In the genomic region with DNA sequence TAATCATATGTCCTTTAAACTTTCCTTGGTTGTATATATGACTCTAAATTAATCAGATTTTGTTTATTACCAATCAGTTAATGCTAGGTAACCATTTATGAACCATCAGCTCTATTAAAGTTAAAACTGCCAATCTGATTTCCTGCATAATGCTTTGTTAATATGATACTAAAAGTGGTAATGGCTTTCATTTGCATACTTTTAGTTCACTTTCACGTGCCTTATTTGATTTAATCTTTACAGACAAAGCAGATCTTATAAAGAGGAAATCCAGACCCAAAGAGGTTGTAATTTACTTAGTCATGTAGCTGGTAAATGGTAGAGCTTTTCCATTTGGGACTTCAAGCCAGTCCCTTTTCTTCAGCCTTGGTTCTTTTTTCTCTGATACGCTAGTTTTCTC, we compare ENCODE assay signal across 18 cellular contexts.
DNase-seq lines count a peak whose midpoint lies in the region; TF ChIP-seq lines count a peak whose summit lies in the region.
"Had no signal": no experiment of that assay in that cellular context is flagged by ENCODE, and none has a peak within 500 bp of the region (broad histone marks: within the 10 kb centered on the region; RNA-seq: fewer than 3 reads in every experiment).

No MANE protein-coding gene starts in this region.

- H3K4me1 ChIP-seq in Karpas-422 (ENCODE audit: low read length) (peaks cover 75% of the 10 kb centered on the region), smooth muscle cell (ENCODE audit: low read depth) (no peaks in the 10 kb centered on the region)
- H3K4me1 ChIP-seq: BE2C had no signal

- TF ChIP-seq CTCF in smooth muscle cell (IDR thresholded peaks at IDR 0.05; ENCODE audit: borderline replicate concordance, insufficient read depth, poor library complexity, severe bottlenecking), result no peak

- H3K9me3 ChIP-seq in Karpas-422 (ENCODE audit: low read length) (no peaks in the 10 kb centered on the region), smooth muscle cell (replicated peaks; ENCODE audit: low read depth) (no peaks in the 10 kb centered on the region)
- H3K9me3 ChIP-seq: BE2C had no signal

- peak; percentile 23 for DNase-seq in CD1c-positive myeloid dendritic cell (ENCODE audit: extremely low spot score)
- peak; percentile 84 for DNase-seq in Karpas-422
- DNase-seq in epithelial cell of prostate (ENCODE audit: low read depth, low spot score), result no peak
- no peak for DNase-seq in smooth muscle cell (lab: John Stamatoyannopoulos, UW; ENCODE audit: unreplicated experiment)
- no peak for DNase-seq in NCI-H510A treated with DMSO at 0.1 percent for 48 hours (lab: John Stamatoyannopoulos, UW)
- no peak for DNase-seq in Ammon's horn (ENCODE audit: low spot score)
- no peak for DNase-seq in NCI-H446 treated with DMSO at 0.1 percent for 48 hours (lab: John Stamatoyannopoulos, UW)
- DNase-seq: ACHN; BE2C; CD8-positive, alpha-beta T cell; DND-41; GF-D8; KG1; NCI-H1105; NCI-H187; NCI-H446; SIG-M5 had no signal

- H3K27me3 ChIP-seq in Karpas-422 (ENCODE audit: low read length), result no peaks in the 10 kb centered on the region
- no peaks in the 10 kb centered on the region for H3K27me3 ChIP-seq in smooth muscle cell (ENCODE audit: low read depth)
- H3K27me3 ChIP-seq: BE2C had no signal

- H3K4me2 ChIP-seq in Karpas-422 (ENCODE audit: low read depth, low read length, poor library complexity, severe bottlenecking) (peak overlapping the region; percentile 59), smooth muscle cell (no peak overlapping the region)

- peak overlapping the region; percentile 4; the same call in 1 of the 2 replicates for H3K4me3 ChIP-seq in Karpas-422 (ENCODE audit: low read length)
- no peak overlapping the region for H3K4me3 ChIP-seq in smooth muscle cell

- no peaks in the 10 kb centered on the region for H3K9me2 ChIP-seq in Karpas-422 (replicated peaks; ENCODE audit: insufficient read depth, low read length)

- H4K20me1 ChIP-seq in Karpas-422 (ENCODE audit: insufficient read depth, low read depth, low read length) (no peaks in the 10 kb centered on the region), smooth muscle cell (ENCODE audit: low read depth) (peaks cover 93% of the 10 kb centered on the region)

- peaks cover 33% of the 10 kb centered on the region for H3F3A ChIP-seq in smooth muscle cell (ENCODE audit: low read depth)

- 65% methylated on average over 2 of the region's 2 CpGs for WGBS in smooth muscle cell (ENCODE audit: low lambda C conversion rate)

- H2AFZ ChIP-seq in Karpas-422 (ENCODE audit: low read length) (no peak overlapping the region), smooth muscle cell (ENCODE audit: low read depth) (no peak overlapping the region)

- H3K9ac ChIP-seq in Karpas-422 (ENCODE audit: low read length) (no peak overlapping the region), smooth muscle cell (ENCODE audit: low read depth) (no peak overlapping the region)

- peak overlapping the region; percentile 80 for H3K27ac ChIP-seq in Karpas-422 (ENCODE audit: low read length)
- peak overlapping the region; percentile 38 for H3K27ac ChIP-seq in epithelial cell of prostate
- H3K27ac ChIP-seq in smooth muscle cell (ENCODE audit: low read depth), result peak overlapping the region; percentile 57
- H3K27ac ChIP-seq: HL-60 had no signal

- H3K36me3 ChIP-seq in Karpas-422 (ENCODE audit: insufficient read depth, low read length), result no peaks in the 10 kb centered on the region
- H3K36me3 ChIP-seq in smooth muscle cell (ENCODE audit: low read depth), result no peaks in the 10 kb centered on the region
- H3K36me3 ChIP-seq: BE2C had no signal

- peaks cover 91% of the 10 kb centered on the region for H3K79me2 ChIP-seq in Karpas-422 (ENCODE audit: low read length)
- H3K79me2 ChIP-seq in smooth muscle cell (ENCODE audit: low read depth), result peaks cover 96% of the 10 kb centered on the region

Comparison
In these comparisons a context has a peak if more than half of its experiments do, and no peak if none do; other contexts are left out.
1. DNase-seq: peak in CD1c-positive myeloid dendritic cell (single experiment) and Karpas-422 (single experiment); none in epithelial cell of prostate (single experiment), smooth muscle cell (single experiment), NCI-H510A treated with DMSO at 0.1 percent for 48 hours (single experiment), Ammon's horn (single experiment) and NCI-H446 treated with DMSO at 0.1 percent for 48 hours (single experiment).
2. Peak in every context shown above with its lines, with median percentiles within 50 percentile points of each other: H3K27ac ChIP-seq.